In genomic region chr9:127768666-127769065, GRCh38 we compare ENCODE assay signal across 12 cellular contexts. TPM values are rescaled to one million over a fixed set of nuclear protein-coding genes. Genes with fewer than 3 reads are reported as not detected.
DNase-seq lines count a peak whose midpoint lies in the region; ATAC-seq and TF ChIP-seq lines count a peak whose summit lies in the region.
"Had no signal": no experiment of that assay in that cellular context is flagged by ENCODE, and none has a peak within 500 bp of the region (broad histone marks: within the 10 kb centered on the region; RNA-seq: fewer than 3 reads in every experiment).

No MANE protein-coding gene starts in this region.

- no peaks in the 10 kb centered on the region for H3K9me3 Mint-ChIP-seq in CD8-positive, alpha-beta memory T cell
- H3K9me3 Mint-ChIP-seq in endothelial cell (ENCODE audit: unreplicated experiment) = no peaks in the 10 kb centered on the region

- ATAC-seq in GM21619 (IDR thresholded peaks at IDR 0.05; ENCODE audit: unreplicated experiment) = no peak

- H3K18ac ChIP-seq in trophoblast cell (ENCODE audit: low read length) = no peak overlapping the region

- peak overlapping the region; percentile 33 to 81 (median 55) for H3K4me3 Mint-ChIP-seq in CD8-positive, alpha-beta memory T cell
- peak overlapping the region; percentile 95 for H3K4me3 Mint-ChIP-seq in endothelial cell (ENCODE audit: unreplicated experiment)

- H3K79me1 ChIP-seq in trophoblast cell (ENCODE audit: low read length) = no peaks in the 10 kb centered on the region

- H3K27me3 ChIP-seq in CD8-positive, alpha-beta memory T cell (ENCODE audit: insufficient read depth, low read length, poor library complexity, severe bottlenecking) = no peaks in the 10 kb centered on the region
- H3K27me3 ChIP-seq in trophoblast cell (ENCODE audit: insufficient read depth, low read length) = no peaks in the 10 kb centered on the region

- H3K23ac ChIP-seq in trophoblast cell (ENCODE audit: low read length) = no peak overlapping the region

- H3K9ac ChIP-seq in SK-N-MC (ENCODE audit: insufficient read length) (no peak overlapping the region), trophoblast cell (ENCODE audit: low read length) (no peak overlapping the region)

- H3K4me1 ChIP-seq in CD8-positive, alpha-beta memory T cell (ENCODE audit: insufficient read depth, low read length) = peaks cover 89% of the 10 kb centered on the region
- H3K4me1 ChIP-seq in trophoblast cell (ENCODE audit: control insufficient read depth in 1 of 2, insufficient read depth in 2 of 2, low read length in 2 of 2) (peaks cover 5 to 16% of the 10 kb centered on the region in 2 experiments), OCI-LY7 (ENCODE audit: insufficient read depth, low read length, poor library complexity, severe bottlenecking) (peaks cover 50% of the 10 kb centered on the region)

- no peak overlapping the region for H3K14ac ChIP-seq in trophoblast cell (ENCODE audit: low read length)

- CTCF ChIA-PET in CD8-positive, alpha-beta memory T cell (lab: Charles Lee) = interaction anchor here (1.3 to 4.5 kb wide), 7 partner anchors 9 to 101 kb away, joined by 3 to 27 read pairs (median 6); partner anchors contain the start of genes CDK9, SH2D3C and TOR2A
- CTCF ChIA-PET in OCI-LY7 (lab: Charles Lee; ENCODE audit: unreplicated experiment) = no interaction called here

- H4K12ac ChIP-seq in trophoblast cell (ENCODE audit: low read depth, low read length) = no peak overlapping the region

- H2BK12ac ChIP-seq in trophoblast cell (ENCODE audit: low read length) = peak overlapping the region; percentile 38

- no peak for DNase-seq in CD8-positive, alpha-beta memory T cell
- DNase-seq in SK-N-MC (ENCODE audit: low read depth, low spot score) = no peak
- DNase-seq in endothelial cell (ENCODE audit: low spot score) = no peak
- DNase-seq in trophoblast cell = no peak
- DNase-seq in OCI-LY7 (ENCODE audit: low spot score) = no peak
- no peak for DNase-seq in stimulated activated CD4-positive, alpha-beta T cell treated with anti-CD3 and anti-CD28 coated beads, Interleukin-12 subunit alpha, Interleukin-12 subunit beta, amount 100 ng/mL, for 4 hours
- no peak for DNase-seq in NCI-H345 (lab: John Stamatoyannopoulos, UW)
- DNase-seq: hippocampal formation, NCI-H82 had no signal

- H3K36me3 ChIP-seq in CD8-positive, alpha-beta memory T cell (ENCODE audit: insufficient read depth, low read length) = peaks cover 19% of the 10 kb centered on the region
- H3K36me3 ChIP-seq in SK-N-MC (ENCODE audit: insufficient read depth, low read length) (no peaks in the 10 kb centered on the region), trophoblast cell (ENCODE audit: control insufficient read depth in 1 of 2, insufficient read depth in 2 of 2, low read length in 2 of 2) (no peaks in the 10 kb centered on the region), OCI-LY7 (ENCODE audit: insufficient read depth, low read length) (peaks cover 71% of the 10 kb centered on the region)

- no TSS peak for BruUV-seq in OCI-LY7 (replicated peaks; lab: Mats Ljungman, UMichigan)

- no peaks in the 10 kb centered on the region for H3K9me2 ChIP-seq in OCI-LY7 (ENCODE audit: insufficient read depth, low read length)

- peaks cover 73 to 87% (median 87%) of the 10 kb centered on the region in 3 donors for H3K4me1 Mint-ChIP-seq in CD8-positive, alpha-beta memory T cell
- H3K4me1 Mint-ChIP-seq in endothelial cell (ENCODE audit: unreplicated experiment) = peaks cover 60% of the 10 kb centered on the region

- TF ChIP-seq CTCF in endothelial cell (IDR thresholded peaks at IDR 0.05; ENCODE audit: unreplicated experiment) (no peak), OCI-LY7 (conservative IDR thresholded peaks at IDR 0.05; ENCODE audit: low read length) (no peak)

- H4K20me1 ChIP-seq in OCI-LY7 (ENCODE audit: insufficient read depth, low read length) = 0 out of 2 replicates have a peak, but pooled peaks cover 6% of the 10 kb centered on the region

- H3K4me2 ChIP-seq in trophoblast cell (ENCODE audit: low read length) (no peak overlapping the region), OCI-LY7 (ENCODE audit: low read length) (no peak overlapping the region)

- WGBS in trophoblast cell (ENCODE audit: extremely low coverage, insufficient coverage, insufficient read length) = no CpG with 5 or more reads among the region's 8 CpGs

- H4K8ac ChIP-seq in trophoblast cell (ENCODE audit: low read depth, low read length) = no peak overlapping the region

- H3K27me3 Mint-ChIP-seq in CD8-positive, alpha-beta memory T cell = peaks cover 0 to 1% of the 10 kb centered on the region in 2 donors
- H3K27me3 Mint-ChIP-seq in endothelial cell (ENCODE audit: unreplicated experiment) = peaks cover 9% of the 10 kb centered on the region

- H3K4ac ChIP-seq in trophoblast cell (ENCODE audit: low read depth, low read length) = no peak overlapping the region

- H3K4me3 ChIP-seq in CD8-positive, alpha-beta memory T cell (ENCODE audit: low read length) = peak overlapping the region; percentile 38
- H3K4me3 ChIP-seq in SK-N-MC (no peak overlapping the region), trophoblast cell (ENCODE audit: low read depth, low read length) (no peak overlapping the region), OCI-LY7 (ENCODE audit: low read depth, low read length, poor library complexity, severe bottlenecking) (no peak overlapping the region)

- POLR2A ChIA-PET in CD8-positive, alpha-beta memory T cell (lab: Charles Lee) = interaction anchor here (0.6 to 3.7 kb wide), 4 partner anchors 10 to 856 kb away, joined by 3 to 54 read pairs (median 6); partner anchors contain the start of gene CDK9
- POLR2A ChIA-PET in OCI-LY7 (lab: Charles Lee) = no interaction called here

- H3K36me3 Mint-ChIP-seq in CD8-positive, alpha-beta memory T cell = peaks cover 0 to 70% (median 8%) of the 10 kb centered on the region in 3 donors
- peaks cover 37% of the 10 kb centered on the region for H3K36me3 Mint-ChIP-seq in endothelial cell (ENCODE audit: low read depth, unreplicated experiment)

- no peaks in the 10 kb centered on the region for H3K9me3 ChIP-seq in CD8-positive, alpha-beta memory T cell (ENCODE audit: low read length)
- no peaks in the 10 kb centered on the region for H3K9me3 ChIP-seq in SK-N-MC (ENCODE audit: low read depth, low read length)
- H3K9me3 ChIP-seq in trophoblast cell (ENCODE audit: insufficient read depth, low read depth, low read length) = no peaks in the 10 kb centered on the region
- no peaks in the 10 kb centered on the region for H3K9me3 ChIP-seq in OCI-LY7 (ENCODE audit: low read length)

- H3K27ac Mint-ChIP-seq in CD8-positive, alpha-beta memory T cell = peak overlapping the region; percentile 79 to 98 (median 88)
- H3K27ac Mint-ChIP-seq in endothelial cell (ENCODE audit: unreplicated experiment) = peak overlapping the region; percentile 96

- H3K27ac ChIP-seq in CD8-positive, alpha-beta memory T cell (ENCODE audit: low read depth, low read length) = peak overlapping the region; percentile 8
- peak overlapping the region; percentile 76; the same call in 1 of the 2 replicates for H3K27ac ChIP-seq in SK-N-MC
- H3K27ac ChIP-seq in trophoblast cell (ENCODE audit: low read depth, low read length) = no peak overlapping the region
- no peak overlapping the region for H3K27ac ChIP-seq in OCI-LY7 (ENCODE audit: low read depth, low read length, poor library complexity, severe bottlenecking)

- no peak overlapping the region for H2BK5ac ChIP-seq in trophoblast cell (ENCODE audit: low read depth, low read length, poor library complexity)

- H3K79me2 ChIP-seq in trophoblast cell (ENCODE audit: control insufficient read depth, insufficient read depth, low read length, poor library complexity) (no peaks in the 10 kb centered on the region), OCI-LY7 (ENCODE audit: insufficient read depth, low read depth, low read length) (peaks cover 19% of the 10 kb centered on the region; the same call in 1 of the 2 replicates)

- intact Hi-C loops in OCI-LY7 (cut with micrococcal nuclease; ENCODE audit: unreplicated experiment) = no loop called here

- no peak overlapping the region for H2AK5ac ChIP-seq in trophoblast cell (ENCODE audit: low read length)

- no peak overlapping the region for H2AFZ ChIP-seq in trophoblast cell (ENCODE audit: insufficient read depth, low read length, poor library complexity)
- no peak overlapping the region for H2AFZ ChIP-seq in OCI-LY7 (ENCODE audit: low read length)

- no peak overlapping the region for H4K91ac ChIP-seq in trophoblast cell (ENCODE audit: low read depth, low read length)

- no peak overlapping the region for H2BK120ac ChIP-seq in trophoblast cell (ENCODE audit: insufficient read depth, low read length, poor library complexity)

RNA-seq across cellular contexts. Expression of gene SH2D3C, which starts 9.8 kb away (rescaled TPM):
- 10 to 100 TPM; 13.9 to 14.1 TPM for total RNA-seq in CD8-positive, alpha-beta memory T cell
- 50.7 TPM for polyA plus RNA-seq in CD8-positive, alpha-beta memory T cell
- total RNA-seq in endothelial cell (ENCODE audit: unreplicated experiment) = 137 TPM
- polyA plus RNA-seq in trophoblast cell (2013) = 0.40 and 0.65 TPM in 2 replicates
- total RNA-seq in OCI-LY7 (2014; rRNA removed; shearing (Covaris generic)) = 38.5 and 40.0 TPM in 2 replicates
- total RNA-seq in OCI-LY7 (2022) = 39.1 and 45.7 TPM in 2 replicates

RNA-seq across cellular contexts. Expression of gene CDK9, which starts 17.2 kb away (rescaled TPM):
- 100 to 1,000 TPM; 108 to 111 TPM for total RNA-seq in CD8-positive, alpha-beta memory T cell
- polyA plus RNA-seq in CD8-positive, alpha-beta memory T cell = 72.3 TPM
- total RNA-seq in endothelial cell (ENCODE audit: unreplicated experiment) (188 TPM), OCI-LY7 (2022) (123 and 136 TPM in 2 replicates)
- polyA plus RNA-seq in trophoblast cell (2013) = 36.0 and 38.6 TPM in 2 replicates
- 69.8 and 80.0 TPM in 2 replicates for total RNA-seq in OCI-LY7 (2014; rRNA removed; shearing (Covaris generic))

RNA-seq across cellular contexts. Expression of gene TOR2A, which starts 33.6 kb away (rescaled TPM):
- 10 to 100 TPM; 30.7 to 33.7 TPM for total RNA-seq in CD8-positive, alpha-beta memory T cell
- polyA plus RNA-seq in CD8-positive, alpha-beta memory T cell = 37.0 TPM
- 29.1 TPM for total RNA-seq in endothelial cell (ENCODE audit: unreplicated experiment)
- polyA plus RNA-seq in trophoblast cell (2013) = 11.8 and 11.9 TPM in 2 replicates
- total RNA-seq in OCI-LY7 (2014; rRNA removed; shearing (Covaris generic)) = 8.9 and 13.9 TPM in 2 replicates
- 17.9 and 21.6 TPM in 2 replicates for total RNA-seq in OCI-LY7 (2022)

RNA-seq across cellular contexts. Expression of gene FPGS, which starts 34.0 kb away (rescaled TPM):
- total RNA-seq in CD8-positive, alpha-beta memory T cell = 100 to 1,000 TPM; 110 to 111 TPM
- 68.0 TPM for polyA plus RNA-seq in CD8-positive, alpha-beta memory T cell
- total RNA-seq in endothelial cell (ENCODE audit: unreplicated experiment) = 51.3 TPM
- polyA plus RNA-seq in trophoblast cell (2013) = 21.9 and 22.3 TPM in 2 replicates
- 136 and 147 TPM in 2 replicates for total RNA-seq in OCI-LY7 (2014; rRNA removed; shearing (Covaris generic))
- 132 and 165 TPM in 2 replicates for total RNA-seq in OCI-LY7 (2022)

RNA-seq across cellular contexts. Expression of gene TTC16, which starts 52.8 kb away (rescaled TPM):
- total RNA-seq in CD8-positive, alpha-beta memory T cell = 1 to 10 TPM; 1.6 to 1.8 TPM
- polyA plus RNA-seq in CD8-positive, alpha-beta memory T cell = 7.1 TPM
- total RNA-seq in endothelial cell (ENCODE audit: unreplicated experiment) (0.08 TPM), OCI-LY7 (2022) (not detected in 2 replicates)
- 0.01 TPM in 2 replicates for polyA plus RNA-seq in trophoblast cell (2013)
- not detected in 2 replicates for total RNA-seq in OCI-LY7 (2014; rRNA removed; shearing (Covaris generic))
- total RNA-seq: dermis microvascular lymphatic vessel endothelial cell, temporal lobe had no signal

Comparison
In these comparisons a context has a peak if more than half of its experiments do, and no peak if none do; other contexts are left out.
1. H3K27ac ChIP-seq: peak in CD8-positive, alpha-beta memory T cell (single experiment) and SK-N-MC (single experiment); none in trophoblast cell (single experiment) and OCI-LY7 (single experiment).